17 cellular contexts compared by ENCODE assay signal in genomic region chr17:82659886-82660285, GRCh38.
"Had no signal": no experiment of that assay in that cellular context is flagged by ENCODE, and none has a peak within 500 bp of the region (broad histone marks: within the 10 kb centered on the region; RNA-seq: fewer than 3 reads in every experiment).

No MANE protein-coding gene starts in this region.

- H3K4me3 ChIP-seq: dorsolateral prefrontal cortex, hepatocyte, testis, transverse colon had no signal

- H3K9me3 Mint-ChIP-seq: naive thymus-derived CD4-positive, alpha-beta T cell; stimulated activated effector memory CD8-positive, alpha-beta T cell treated with anti-CD3 and anti-CD28 coated beads, Interleukin-12 subunit alpha, Interleukin-12 subunit beta, amount 100 ng/mL, for 72 hours; stimulated activated naive CD8-positive, alpha-beta T cell treated with anti-CD3 and anti-CD28 coated beads, Interleukin-15, amount 100 ng/mL, for 72 hours had no signal

- H3K4me3 Mint-ChIP-seq: naive thymus-derived CD4-positive, alpha-beta T cell; nephron progenitor cell; stimulated activated effector memory CD8-positive, alpha-beta T cell treated with anti-CD3 and anti-CD28 coated beads, Interleukin-12 subunit alpha, Interleukin-12 subunit beta, amount 100 ng/mL, for 72 hours; stimulated activated naive CD8-positive, alpha-beta T cell treated with anti-CD3 and anti-CD28 coated beads, Interleukin-15, amount 100 ng/mL, for 72 hours had no signal

- H3K9me3 ChIP-seq: neutrophil, testis, transverse colon had no signal

- H3K4me1 Mint-ChIP-seq: stimulated activated effector memory CD8-positive, alpha-beta T cell treated with anti-CD3 and anti-CD28 coated beads, Interleukin-12 subunit alpha, Interleukin-12 subunit beta, amount 100 ng/mL, for 72 hours; stimulated activated naive CD8-positive, alpha-beta T cell treated with anti-CD3 and anti-CD28 coated beads, Interleukin-15, amount 100 ng/mL, for 72 hours had no signal

- H3K36me3 Mint-ChIP-seq: stimulated activated effector memory CD8-positive, alpha-beta T cell treated with anti-CD3 and anti-CD28 coated beads, Interleukin-12 subunit alpha, Interleukin-12 subunit beta, amount 100 ng/mL, for 72 hours had no signal

- DNase-seq: cortex of kidney; effector CD8-positive, alpha-beta T cell; foreskin melanocyte; kidney glomerular epithelial cell; mesendoderm; naive thymus-derived CD4-positive, alpha-beta T cell; nephron progenitor cell; stimulated activated CD4-positive, alpha-beta T cell treated with anti-CD3 and anti-CD28 coated beads, Interleukin-4, amount 100 ng/mL, for 1 hour; stimulated activated CD8-positive, alpha-beta memory T cell treated with anti-CD3 and anti-CD28 coated beads, Interleukin-4, amount 100 ng/mL, for 48 hours; stimulated activated naive CD8-positive, alpha-beta T cell treated with anti-CD3 and anti-CD28 coated beads, Interleukin-15, amount 100 ng/mL, for 72 hours; testis; transverse colon had no signal

- ATAC-seq: right cardiac atrium; stimulated activated effector memory CD8-positive, alpha-beta T cell treated with anti-CD3 and anti-CD28 coated beads, Interleukin-12 subunit alpha, Interleukin-12 subunit beta, amount 100 ng/mL, for 72 hours; stimulated activated naive CD8-positive, alpha-beta T cell treated with anti-CD3 and anti-CD28 coated beads, Interleukin-15, amount 100 ng/mL, for 72 hours had no signal

- H2AFZ ChIP-seq: hepatocyte had no signal

- H3K4me2 ChIP-seq: hepatocyte had no signal

- H3K27me3 Mint-ChIP-seq: naive thymus-derived CD4-positive, alpha-beta T cell; stimulated activated naive CD8-positive, alpha-beta T cell treated with anti-CD3 and anti-CD28 coated beads, Interleukin-15, amount 100 ng/mL, for 72 hours had no signal

- H3K36me3 ChIP-seq: neutrophil, transverse colon had no signal

- H3K27me3 ChIP-seq: dorsolateral prefrontal cortex, hepatocyte, neutrophil, testis, transverse colon had no signal

- H3K4me1 ChIP-seq: testis had no signal

- H3K27ac ChIP-seq: hepatocyte, neutrophil, testis, transverse colon had no signal

- H3K79me2 ChIP-seq: hepatocyte had no signal
